ENCODE assay signal across 27 cellular contexts in the genomic region with DNA sequence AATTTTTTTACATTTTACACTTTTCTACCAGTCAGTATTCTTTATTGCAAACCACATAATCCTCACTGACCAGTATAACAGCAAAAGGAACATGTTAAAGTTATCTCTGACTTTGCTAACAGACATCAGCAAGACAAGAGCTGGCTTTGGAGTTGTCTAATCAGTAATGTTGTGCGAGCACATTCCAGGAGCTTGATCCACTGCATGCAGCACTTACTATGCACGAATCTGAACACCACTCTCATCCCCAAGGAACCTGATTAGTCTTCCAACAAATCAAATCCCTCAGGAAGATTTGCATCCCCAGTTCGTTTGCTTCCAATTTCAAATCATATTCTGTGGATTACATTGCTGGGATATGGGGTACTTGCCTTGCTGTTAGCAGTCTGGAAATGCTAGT.
"Had no signal": no experiment of that assay in that cellular context is flagged by ENCODE, and none has a peak within 500 bp of the region (broad histone marks: within the 10 kb centered on the region; RNA-seq: fewer than 3 reads in every experiment).

No MANE protein-coding gene starts in this region.

- H3K36me3 ChIP-seq: gastroesophageal sphincter, thoracic aorta, vagina had no signal

- H3K9me3 Mint-ChIP-seq: activated CD4-positive, alpha-beta memory T cell treated with anti-CD3 and anti-CD28 coated beads, Interleukin-2, amount 10 ng/mL, durations not matched to agents 7 days and 5 days; activated CD4-positive, alpha-beta T cell treated with anti-CD3 and anti-CD28 coated beads, Interleukin-2, amount 10 ng/mL, durations not matched to agents 24 days and 14 days; activated naive CD8-positive, alpha-beta T cell treated with anti-CD3 and anti-CD28 coated beads, Interleukin-2, amount 50 U/mL, for 24 hours; activated T-helper 1 cell treated with anti-CD3 and anti-CD28 coated beads, Interleukin-12 subunit alpha, Interleukin-12 subunit beta, Interleukin-2, Interleukin-4 antibody, amounts not matched to agents 30 ng/mL and 10 ng/mL and 1 ng/mL, durations not matched to agents 14 hours and 24 hours and 36 hours; naive B cell; T-helper 2 cell treated with Interferon-gamma antibody and Interleukin-4, amounts not matched to agents 5 μg/mL and 100 μg/mL, for 36 hours had no signal

- H3K4me1 Mint-ChIP-seq: activated CD4-positive, alpha-beta memory T cell treated with anti-CD3 and anti-CD28 coated beads, Interleukin-2, amount 10 ng/mL, durations not matched to agents 7 days and 5 days; activated CD4-positive, alpha-beta T cell treated with anti-CD3 and anti-CD28 coated beads, Interleukin-2, amount 10 ng/mL, durations not matched to agents 24 days and 14 days; activated CD8-positive, alpha-beta memory T cell treated with anti-CD3 and anti-CD28 coated beads, Interleukin-2, amount 10 ng/mL, durations not matched to agents 7 days and 5 days; activated naive CD8-positive, alpha-beta T cell treated with anti-CD3 and anti-CD28 coated beads, Interleukin-2, amount 50 U/mL, for 24 hours; endodermal cell; naive B cell; T-cell had no signal

- H3K4me3 ChIP-seq: gastroesophageal sphincter, lung, thoracic aorta, vagina had no signal

- DNase-seq: activated CD4-positive, alpha-beta memory T cell treated with anti-CD3 and anti-CD28 coated beads, Interleukin-2, amount 10 ng/mL, durations not matched to agents 7 days and 5 days; activated CD4-positive, alpha-beta T cell treated with anti-CD3 and anti-CD28 coated beads, Interleukin-2, amount 10 ng/mL, durations not matched to agents 24 days and 14 days; activated CD8-positive, alpha-beta memory T cell treated with anti-CD3 and anti-CD28 coated beads, Interleukin-2, amount 10 ng/mL, durations not matched to agents 7 days and 5 days; activated gamma-delta T cell; activated naive CD4-positive, alpha-beta T cell treated with anti-CD3 and anti-CD28 coated beads, Interleukin-2, amount 50 U/mL, for 16 hours; activated naive CD8-positive, alpha-beta T cell treated with anti-CD3 and anti-CD28 coated beads, Interleukin-2, amount 50 U/mL, for 24 hours; activated T-cell treated with anti-CD3 and anti-CD28 coated beads for 4 hours; aorta; cortex of kidney; endodermal cell; head of caudate nucleus; hypothalamus; islet precursor cell; naive B cell; occipital lobe; stimulated activated CD4-positive, alpha-beta T cell treated with anti-CD3 and anti-CD28 coated beads, Interleukin-4, amount 100 ng/mL, for 1 hour; stimulated activated naive CD4-positive, alpha-beta T cell; T-cell had no signal

- H3K27ac Mint-ChIP-seq: activated CD4-positive, alpha-beta memory T cell treated with anti-CD3 and anti-CD28 coated beads, Interleukin-2, amount 10 ng/mL, durations not matched to agents 7 days and 5 days; activated CD4-positive, alpha-beta T cell treated with anti-CD3 and anti-CD28 coated beads, Interleukin-2, amount 10 ng/mL, durations not matched to agents 24 days and 14 days; activated CD8-positive, alpha-beta memory T cell treated with anti-CD3 and anti-CD28 coated beads, Interleukin-2, amount 10 ng/mL, durations not matched to agents 7 days and 5 days; activated naive CD8-positive, alpha-beta T cell treated with anti-CD3 and anti-CD28 coated beads, Interleukin-2, amount 50 U/mL, for 24 hours; activated T-helper 1 cell treated with anti-CD3 and anti-CD28 coated beads, Interleukin-12 subunit alpha, Interleukin-12 subunit beta, Interleukin-2, Interleukin-4 antibody, amounts not matched to agents 30 ng/mL and 10 ng/mL and 1 ng/mL, durations not matched to agents 14 hours and 24 hours and 36 hours; endodermal cell; naive B cell; T-cell; T-helper 2 cell treated with Interferon-gamma antibody and Interleukin-4, amounts not matched to agents 5 μg/mL and 100 μg/mL, for 36 hours; type B pancreatic cell had no signal

- H3K27me3 ChIP-seq: gastroesophageal sphincter, vagina had no signal

- H3K4me3 Mint-ChIP-seq: activated CD4-positive, alpha-beta memory T cell treated with anti-CD3 and anti-CD28 coated beads, Interleukin-2, amount 10 ng/mL, durations not matched to agents 7 days and 5 days; activated CD4-positive, alpha-beta T cell treated with anti-CD3 and anti-CD28 coated beads, Interleukin-2, amount 10 ng/mL, durations not matched to agents 24 days and 14 days; activated CD8-positive, alpha-beta memory T cell treated with anti-CD3 and anti-CD28 coated beads, Interleukin-2, amount 10 ng/mL, durations not matched to agents 7 days and 5 days; activated naive CD8-positive, alpha-beta T cell treated with anti-CD3 and anti-CD28 coated beads, Interleukin-2, amount 50 U/mL, for 24 hours; activated T-helper 1 cell treated with anti-CD3 and anti-CD28 coated beads, Interleukin-12 subunit alpha, Interleukin-12 subunit beta, Interleukin-2, Interleukin-4 antibody, amounts not matched to agents 30 ng/mL and 10 ng/mL and 1 ng/mL, durations not matched to agents 14 hours and 24 hours and 36 hours; endodermal cell; naive B cell; T-cell; T-helper 2 cell treated with Interferon-gamma antibody and Interleukin-4, amounts not matched to agents 5 μg/mL and 100 μg/mL, for 36 hours; type B pancreatic cell had no signal

- H3K36me3 Mint-ChIP-seq: activated CD8-positive, alpha-beta memory T cell treated with anti-CD3 and anti-CD28 coated beads, Interleukin-2, amount 10 ng/mL, durations not matched to agents 7 days and 5 days had no signal

- ATAC-seq: activated CD4-positive, CD25-positive, alpha-beta regulatory T cell treated with anti-CD3 and anti-CD28 coated beads, Interleukin-2, amount 50 U/mL, for 24 hours; activated CD8-positive, alpha-beta memory T cell treated with anti-CD3 and anti-CD28 coated beads, Interleukin-2, amount 10 ng/mL, durations not matched to agents 7 days and 5 days; activated naive CD8-positive, alpha-beta T cell treated with anti-CD3 and anti-CD28 coated beads, Interleukin-2, amount 50 U/mL, for 24 hours; gastroesophageal sphincter; sciatic nerve; T-cell had no signal

- H3K27me3 Mint-ChIP-seq: activated CD4-positive, alpha-beta memory T cell treated with anti-CD3 and anti-CD28 coated beads, Interleukin-2, amount 10 ng/mL, durations not matched to agents 7 days and 5 days; activated CD4-positive, alpha-beta T cell treated with anti-CD3 and anti-CD28 coated beads, Interleukin-2, amount 10 ng/mL, durations not matched to agents 24 days and 14 days; activated CD8-positive, alpha-beta memory T cell treated with anti-CD3 and anti-CD28 coated beads, Interleukin-2, amount 10 ng/mL, durations not matched to agents 7 days and 5 days; activated naive CD8-positive, alpha-beta T cell treated with anti-CD3 and anti-CD28 coated beads, Interleukin-2, amount 50 U/mL, for 24 hours; naive B cell; T-cell; type B pancreatic cell had no signal
